Comparison of ENCODE assay signal across 36 cellular contexts in genomic region chr2:231751042-231751815, GRCh38.
"Had no signal": no experiment of that assay in that cellular context is flagged by ENCODE, and none has a peak within 500 bp of the region (broad histone marks: within the 10 kb centered on the region; RNA-seq: fewer than 3 reads in every experiment).

No MANE protein-coding gene starts in this region.

- H3K27me3 ChIP-seq: adrenal gland, body of pancreas, brain microvascular endothelial cell, breast epithelium had no signal

- H3K4me1 Mint-ChIP-seq: activated naive CD8-positive, alpha-beta T cell treated with anti-CD3 and anti-CD28 coated beads for 36 hours; activated T-helper 17 cell treated with anti-CD3 and anti-CD28 coated beads, Interleukin-2, amount 50 U/mL, for 72 hours had no signal

- H3K4me1 ChIP-seq: adrenal gland, body of pancreas, breast epithelium had no signal

- H3K9me3 Mint-ChIP-seq: activated CD4-positive, alpha-beta memory T cell treated with anti-CD3 and anti-CD28 coated beads for 36 hours; activated CD4-positive, alpha-beta T cell treated with anti-CD3 and anti-CD28 coated beads, Interleukin-2, amount 10 ng/mL, durations not matched to agents 24 days and 14 days; activated CD8-positive, alpha-beta T cell treated with anti-CD3 and anti-CD28 coated beads for 36 hours; activated naive CD4-positive, alpha-beta T cell treated with anti-CD3 and anti-CD28 coated beads for 36 hours; activated naive CD4-positive, alpha-beta T cell treated with anti-CD3 and anti-CD28 coated beads, Interleukin-2, amount 50 U/mL, for 72 hours; activated naive CD8-positive, alpha-beta T cell treated with anti-CD3 and anti-CD28 coated beads for 36 hours; activated T-cell treated with anti-CD3 and anti-CD28 coated beads, Interleukin-2, amount 50 U/mL, for 4 hours; activated T-cell treated with anti-CD3 and anti-CD28 coated beads, Interleukin-2, amount 50 U/mL, for 72 hours; activated T-helper 1 cell treated with anti-CD3 and anti-CD28 coated beads, Interleukin-12 subunit alpha, Interleukin-12 subunit beta, Interleukin-2, Interleukin-4 antibody, amounts not matched to agents 30 ng/mL and 10 ng/mL and 1 ng/mL, durations not matched to agents 14 hours and 24 hours and 36 hours; activated T-helper 17 cell treated with anti-CD3 and anti-CD28 coated beads, Interleukin-2, amount 50 U/mL, for 72 hours; T-helper 1 cell treated with Interleukin-12 subunit alpha and Interleukin-12 subunit beta and Interleukin-4 antibody, amounts not matched to agents 30 μg/mL and 1 μg/mL, for 36 hours; T-helper 2 cell treated with Interferon-gamma antibody and Interleukin-4, amounts not matched to agents 5 μg/mL and 100 μg/mL, for 36 hours had no signal

- H3K9me3 ChIP-seq: adrenal gland, body of pancreas, breast epithelium had no signal

- H3K36me3 ChIP-seq: adrenal gland, brain microvascular endothelial cell, breast epithelium had no signal

- ATAC-seq: activated CD8-positive, alpha-beta T cell treated with anti-CD3 and anti-CD28 coated beads for 36 hours; activated naive CD4-positive, alpha-beta T cell treated with anti-CD3 and anti-CD28 coated beads, Interleukin-2, amount 50 U/mL, for 72 hours; activated T-cell treated with anti-CD3 and anti-CD28 coated beads, Interleukin-2, amount 50 U/mL, for 4 hours; activated T-cell treated with anti-CD3 and anti-CD28 coated beads, Interleukin-2, amount 50 U/mL, for 72 hours; activated T-helper 17 cell treated with anti-CD3 and anti-CD28 coated beads, Interleukin-2, amount 50 U/mL, for 72 hours; body of pancreas had no signal

- H3K27me3 Mint-ChIP-seq: activated CD4-positive, alpha-beta memory T cell treated with anti-CD3 and anti-CD28 coated beads for 36 hours; activated CD4-positive, alpha-beta T cell treated with anti-CD3 and anti-CD28 coated beads, Interleukin-2, amount 10 ng/mL, durations not matched to agents 24 days and 14 days; activated CD8-positive, alpha-beta T cell treated with anti-CD3 and anti-CD28 coated beads for 36 hours; activated naive CD8-positive, alpha-beta T cell treated with anti-CD3 and anti-CD28 coated beads for 36 hours; activated T-helper 17 cell treated with anti-CD3 and anti-CD28 coated beads, Interleukin-2, amount 50 U/mL, for 72 hours had no signal

- H3K27ac ChIP-seq: adrenal gland, body of pancreas, brain microvascular endothelial cell, breast epithelium, VCaP had no signal

- H3K36me3 Mint-ChIP-seq: activated CD4-positive, alpha-beta memory T cell treated with anti-CD3 and anti-CD28 coated beads for 36 hours; activated naive CD4-positive, alpha-beta T cell treated with anti-CD3 and anti-CD28 coated beads, Interleukin-2, amount 50 U/mL, for 72 hours; activated naive CD8-positive, alpha-beta T cell treated with anti-CD3 and anti-CD28 coated beads for 36 hours had no signal

- H3K27ac Mint-ChIP-seq: activated CD4-positive, alpha-beta memory T cell treated with anti-CD3 and anti-CD28 coated beads for 36 hours; activated CD4-positive, alpha-beta T cell treated with anti-CD3 and anti-CD28 coated beads, Interleukin-2, amount 10 ng/mL, durations not matched to agents 24 days and 14 days; activated CD8-positive, alpha-beta T cell treated with anti-CD3 and anti-CD28 coated beads for 36 hours; activated naive CD4-positive, alpha-beta T cell treated with anti-CD3 and anti-CD28 coated beads for 36 hours; activated naive CD4-positive, alpha-beta T cell treated with anti-CD3 and anti-CD28 coated beads, Interleukin-2, amount 50 U/mL, for 72 hours; activated naive CD8-positive, alpha-beta T cell treated with anti-CD3 and anti-CD28 coated beads for 36 hours; activated T-cell treated with anti-CD3 and anti-CD28 coated beads, Interleukin-2, amount 50 U/mL, for 72 hours; activated T-helper 1 cell treated with anti-CD3 and anti-CD28 coated beads, Interleukin-12 subunit alpha, Interleukin-12 subunit beta, Interleukin-2, Interleukin-4 antibody, amounts not matched to agents 30 ng/mL and 10 ng/mL and 1 ng/mL, durations not matched to agents 14 hours and 24 hours and 36 hours; activated T-helper 17 cell treated with anti-CD3 and anti-CD28 coated beads, Interleukin-2, amount 50 U/mL, for 72 hours; T-helper 1 cell treated with Interleukin-12 subunit alpha and Interleukin-12 subunit beta and Interleukin-4 antibody, amounts not matched to agents 30 μg/mL and 1 μg/mL, for 36 hours; T-helper 2 cell treated with Interferon-gamma antibody and Interleukin-4, amounts not matched to agents 5 μg/mL and 100 μg/mL, for 36 hours had no signal

- H3K4me3 Mint-ChIP-seq: activated CD4-positive, alpha-beta memory T cell treated with anti-CD3 and anti-CD28 coated beads for 36 hours; activated CD4-positive, alpha-beta T cell treated with anti-CD3 and anti-CD28 coated beads, Interleukin-2, amount 10 ng/mL, durations not matched to agents 24 days and 14 days; activated CD8-positive, alpha-beta T cell treated with anti-CD3 and anti-CD28 coated beads for 36 hours; activated naive CD4-positive, alpha-beta T cell treated with anti-CD3 and anti-CD28 coated beads for 36 hours; activated naive CD8-positive, alpha-beta T cell treated with anti-CD3 and anti-CD28 coated beads for 36 hours; activated T-cell treated with anti-CD3 and anti-CD28 coated beads, Interleukin-2, amount 50 U/mL, for 4 hours; activated T-cell treated with anti-CD3 and anti-CD28 coated beads, Interleukin-2, amount 50 U/mL, for 72 hours; activated T-helper 1 cell treated with anti-CD3 and anti-CD28 coated beads, Interleukin-12 subunit alpha, Interleukin-12 subunit beta, Interleukin-2, Interleukin-4 antibody, amounts not matched to agents 30 ng/mL and 10 ng/mL and 1 ng/mL, durations not matched to agents 14 hours and 24 hours and 36 hours; activated T-helper 17 cell treated with anti-CD3 and anti-CD28 coated beads, Interleukin-2, amount 50 U/mL, for 72 hours; T-helper 1 cell treated with Interleukin-12 subunit alpha and Interleukin-12 subunit beta and Interleukin-4 antibody, amounts not matched to agents 30 μg/mL and 1 μg/mL, for 36 hours; T-helper 2 cell treated with Interferon-gamma antibody and Interleukin-4, amounts not matched to agents 5 μg/mL and 100 μg/mL, for 36 hours had no signal

- FAIRE-seq: astrocyte, TTC549 had no signal

- H3K4me3 ChIP-seq: adrenal gland, body of pancreas, breast epithelium had no signal

- DNase-seq: activated CD4-positive, alpha-beta memory T cell treated with anti-CD3 and anti-CD28 coated beads for 36 hours; activated CD4-positive, alpha-beta T cell treated with anti-CD3 and anti-CD28 coated beads for 4 hours; activated CD4-positive, alpha-beta T cell treated with anti-CD3 and anti-CD28 coated beads, Interleukin-2, amount 10 ng/mL, durations not matched to agents 24 days and 14 days; activated CD4-positive, alpha-beta T cell treated with anti-CD3 and anti-CD28 coated beads, Interleukin-2, amount 50 U/mL, for 1 hour; activated CD4-positive, alpha-beta T cell treated with anti-CD3 and anti-CD28 coated beads, Interleukin-2, amount 50 U/mL, for 4 hours; activated CD4-positive, CD25-positive, alpha-beta regulatory T cell treated with anti-CD3 and anti-CD28 coated beads, Interleukin-2, amount 50 U/mL, for 72 hours; activated CD8-positive, alpha-beta memory T cell treated with anti-CD3 and anti-CD28 coated beads, Interleukin-2, amount 50 U/mL, for 4 hours; activated CD8-positive, alpha-beta T cell treated with anti-CD3 and anti-CD28 coated beads for 36 hours; activated effector memory CD4-positive, alpha-beta T cell treated with anti-CD3 and anti-CD28 coated beads, Interleukin-2, amount 50 U/mL, for 16 hours; activated gamma-delta T cell treated with Interleukin-2 at 50 U/mL for 16 hours; activated naive CD4-positive, alpha-beta T cell; activated naive CD4-positive, alpha-beta T cell treated with anti-CD3 and anti-CD28 coated beads for 36 hours; activated naive CD4-positive, alpha-beta T cell treated with anti-CD3 and anti-CD28 coated beads, Interleukin-2, amount 50 U/mL, for 16 hours; activated naive CD8-positive, alpha-beta T cell treated with anti-CD3 and anti-CD28 coated beads for 36 hours; activated T-cell treated with anti-CD3 and anti-CD28 coated beads for 4 hours; activated T-cell treated with anti-CD3 and anti-CD28 coated beads, Interleukin-2, amount 50 U/mL, for 1 hour; activated T-cell treated with anti-CD3 and anti-CD28 coated beads, Interleukin-2, amount 50 U/mL, for 4 hours; activated T-cell treated with anti-CD3 and anti-CD28 coated beads, Interleukin-2, amount 50 U/mL, for 72 hours; adrenal gland; amniotic stem cell; aorta; body of pancreas; brain microvascular endothelial cell; central memory CD4-positive, alpha-beta T cell; T-helper 1 cell; T-helper 2 cell; T-helper 9 cell had no signal
